Comparison of ENCODE assay signal across 8 cellular contexts in genomic region chr2:39059366-39059952, GRCh38.
DNase-seq lines count a peak whose midpoint lies in the region; ATAC-seq and TF ChIP-seq lines count a peak whose summit lies in the region.

No MANE protein-coding gene starts in this region.

- H3K4me1 Mint-ChIP-seq in activated CD4-positive, alpha-beta T cell treated with anti-CD3 and anti-CD28 coated beads, Interleukin-2, amount 10 ng/mL, durations not matched to agents 24 days and 14 days: peaks cover 13% of the 10 kb centered on the region

- peak; percentile 55 for DNase-seq in activated CD4-positive, alpha-beta T cell treated with anti-CD3 and anti-CD28 coated beads, Interleukin-2, amount 10 ng/mL, durations not matched to agents 24 days and 14 days
- no peak for DNase-seq in activated CD4-positive, alpha-beta T cell treated with anti-CD3 and anti-CD28 coated beads for 1 hour
- DNase-seq in NB4 (ENCODE audit: low read depth) (peak; percentile 69), SKM-1 treated with dmso at 0.1 percent for 144 hours (lab: John Stamatoyannopoulos, UW; ENCODE audit: unreplicated experiment) (peak; percentile 51), fibroblast of the conjunctiva (ENCODE audit: low read depth) (peak; percentile 35), retinal pigment epithelial cell (ENCODE audit: low read depth) (no peak), ureter (ENCODE audit: low spot score) (no peak)

- H3K4me3 ChIP-seq in NB4 (ENCODE audit: low read depth, low read length) (no peak overlapping the region), retinal pigment epithelial cell (ENCODE audit: low read length) (no peak overlapping the region)

- H3K4me3 Mint-ChIP-seq in activated CD4-positive, alpha-beta T cell treated with anti-CD3 and anti-CD28 coated beads, Interleukin-2, amount 10 ng/mL, durations not matched to agents 24 days and 14 days: no peak overlapping the region

- no peak for ATAC-seq in GM21381 (IDR thresholded peaks at IDR 0.05; ENCODE audit: unreplicated experiment)

- H3K27ac Mint-ChIP-seq in activated CD4-positive, alpha-beta T cell treated with anti-CD3 and anti-CD28 coated beads, Interleukin-2, amount 10 ng/mL, durations not matched to agents 24 days and 14 days: peak overlapping the region; percentile 22

- H3K36me3 Mint-ChIP-seq in activated CD4-positive, alpha-beta T cell treated with anti-CD3 and anti-CD28 coated beads, Interleukin-2, amount 10 ng/mL, durations not matched to agents 24 days and 14 days (ENCODE audit: low read depth): peaks cover 23% of the 10 kb centered on the region

- intact Hi-C loops in activated CD4-positive, alpha-beta T cell treated with anti-CD3 and anti-CD28 coated beads, Interleukin-2, amount 10 ng/mL, durations not matched to agents 24 days and 14 days (cut with micrococcal nuclease): loop anchor here (1.0 to 5.0 kb wide), 3 partner anchors 59 to 169 kb away; no protein-coding TSS in a partner anchor

- TF ChIP-seq CTCF in NB4 (IDR thresholded peaks at IDR 0.05; ENCODE audit: low read depth, low read length) (peak; percentile 38), retinal pigment epithelial cell (conservative IDR thresholded peaks at IDR 0.05; ENCODE audit: low read depth, low read length) (peak; percentile 51)

- TF ChIP-seq POLR2A in NB4 (IDR thresholded peaks at IDR 0.05; ENCODE audit: extremely low read depth, insufficient read length): no peak

- H3K27me3 Mint-ChIP-seq in activated CD4-positive, alpha-beta T cell treated with anti-CD3 and anti-CD28 coated beads, Interleukin-2, amount 10 ng/mL, durations not matched to agents 24 days and 14 days: no peaks in the 10 kb centered on the region

- H3K9me3 Mint-ChIP-seq in activated CD4-positive, alpha-beta T cell treated with anti-CD3 and anti-CD28 coated beads, Interleukin-2, amount 10 ng/mL, durations not matched to agents 24 days and 14 days: no peaks in the 10 kb centered on the region

Comparison
In these comparisons a context has a peak if more than half of its experiments do, and no peak if none do; other contexts are left out.
1. DNase-seq: peak in activated CD4-positive, alpha-beta T cell treated with anti-CD3 and anti-CD28 coated beads, Interleukin-2, amount 10 ng/mL, durations not matched to agents 24 days and 14 days (single experiment), NB4 (single experiment), SKM-1 treated with dmso at 0.1 percent for 144 hours (single experiment) and fibroblast of the conjunctiva (single experiment); none in activated CD4-positive, alpha-beta T cell treated with anti-CD3 and anti-CD28 coated beads for 1 hour (single experiment), retinal pigment epithelial cell (single experiment) and ureter (single experiment).